32 cellular contexts compared by ENCODE assay signal in the genomic region with DNA sequence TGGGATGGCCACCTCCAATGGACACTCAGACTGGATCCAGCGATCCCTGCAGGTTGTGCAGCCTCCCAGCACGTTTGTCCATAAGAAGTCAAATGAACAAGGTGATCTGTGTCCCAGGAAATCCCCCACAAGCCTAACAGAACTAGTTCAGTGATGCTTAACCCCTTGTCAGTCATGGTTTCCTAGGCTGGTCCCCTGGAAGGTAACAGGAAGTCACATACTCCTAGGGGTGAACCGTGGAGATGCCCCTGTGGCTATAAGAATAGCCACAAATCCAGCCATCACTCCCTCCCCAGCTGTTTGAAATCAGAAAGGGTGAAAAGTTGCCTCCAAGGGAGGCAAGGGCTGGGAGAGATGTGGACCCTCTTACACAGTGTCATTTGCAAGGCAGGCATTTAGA. TPM values are rescaled to one million over a fixed set of nuclear protein-coding genes. Genes with fewer than 3 reads are reported as not detected.
DNase-seq lines count a peak whose midpoint lies in the region; ATAC-seq and TF ChIP-seq lines count a peak whose summit lies in the region.
"Had no signal": no experiment of that assay in that cellular context is flagged by ENCODE, and none has a peak within 500 bp of the region (broad histone marks: within the 10 kb centered on the region; RNA-seq: fewer than 3 reads in every experiment).

No MANE protein-coding gene starts in this region.

- DNase-seq in activated B cell treated with CpG ODN at 0.5 μM for 24 hours (no peak), left colon (no peak), putamen (ENCODE audit: low spot score) (no peak), Caco-2 (no peak), NCI-H774 (lab: John Stamatoyannopoulos, UW) (no peak)
- DNase-seq: activated CD4-positive, alpha-beta T cell treated with anti-CD3 and anti-CD28 coated beads, Interleukin-2, amount 10 ng/mL, durations not matched to agents 24 days and 14 days; activated CD8-positive, alpha-beta memory T cell treated with anti-CD3 and anti-CD28 coated beads for 24 hours; activated gamma-delta T cell; activated naive CD8-positive, alpha-beta T cell treated with anti-CD3 and anti-CD28 coated beads, Interleukin-2, amount 10 ng/mL, durations not matched to agents 7 days and 5 days; CD8-positive, alpha-beta memory T cell; DMS 273 treated with DMSO at 0.1 percent for 48 hours; Kasumi-1; kidney; midbrain; naive thymus-derived CD8-positive, alpha-beta T cell; NCI-H1436; NCI-H2081; NCI-H226; SHP77 treated with DMSO at 0.1 percent for 48 hours; stimulated activated CD4-positive, alpha-beta T cell treated with anti-CD3 and anti-CD28 coated beads, Interleukin-12 subunit alpha, Interleukin-12 subunit beta, amount 100 ng/mL, for 4 hours; stimulated activated CD4-positive, alpha-beta T cell treated with anti-CD3 and anti-CD28 coated beads, Interleukin-2, amount 100 ng/mL, for 48 hours had no signal

- H3K27me3 Mint-ChIP-seq in activated B cell treated with CpG ODN at 0.5 μM for 24 hours = no peaks in the 10 kb centered on the region
- H3K27me3 Mint-ChIP-seq in Caco-2 (ENCODE audit: insufficient read depth, unreplicated experiment) = peaks cover 27% of the 10 kb centered on the region

- peaks cover 88% of the 10 kb centered on the region for H3K4me1 Mint-ChIP-seq in activated B cell treated with CpG ODN at 0.5 μM for 24 hours
- H3K4me1 Mint-ChIP-seq in Caco-2 (ENCODE audit: low read depth, unreplicated experiment) = no peaks in the 10 kb centered on the region
- H3K4me1 Mint-ChIP-seq: activated naive CD8-positive, alpha-beta T cell treated with anti-CD3 and anti-CD28 coated beads, Interleukin-2, amount 10 ng/mL, durations not matched to agents 7 days and 5 days; CD8-positive, alpha-beta memory T cell had no signal

- peaks cover 38 to 98% (median 88%) of the 10 kb centered on the region in 10 experiments for H3K4me1 ChIP-seq in BLaER1 treated with 17β-estradiol and CSF1 and Interleukin-3, amounts not matched to agents 10 nM and 100 nM
- H3K4me1 ChIP-seq in Caco-2 = no peaks in the 10 kb centered on the region
- H3K4me1 ChIP-seq: ascending aorta, tibial nerve had no signal

- BruUV-seq in Caco-2 (replicated peaks; lab: Mats Ljungman, UMichigan) = no TSS peak

- TF ChIP-seq CTCF in activated B cell treated with CpG ODN at 0.5 μM for 24 hours (IDR thresholded peaks at IDR 0.05) (no peak), Caco-2 (IDR thresholded peaks at IDR 0.05; ENCODE audit: insufficient read depth in 1 of 2, low read depth in 1 of 2, low read length in 1 of 2, severe bottlenecking in 1 of 2, unreplicated experiment in 1 of 2) (no peak)

- H3K4me3 Mint-ChIP-seq in activated B cell treated with CpG ODN at 0.5 μM for 24 hours = peak overlapping the region; percentile 68
- no peak overlapping the region for H3K4me3 Mint-ChIP-seq in Caco-2 (ENCODE audit: unreplicated experiment)
- H3K4me3 Mint-ChIP-seq: activated CD4-positive, alpha-beta T cell treated with anti-CD3 and anti-CD28 coated beads, Interleukin-2, amount 10 ng/mL, durations not matched to agents 24 days and 14 days; activated naive CD8-positive, alpha-beta T cell treated with anti-CD3 and anti-CD28 coated beads, Interleukin-2, amount 10 ng/mL, durations not matched to agents 7 days and 5 days; CD8-positive, alpha-beta memory T cell had no signal

- intact Hi-C loops in activated B cell treated with CpG ODN at 0.5 μM for 24 hours (cut with micrococcal nuclease) = loop anchor here (1.0 to 2.0 kb wide), 2 partner anchors 9 to 17 kb away; no protein-coding TSS in a partner anchor
- intact Hi-C loops in left colon (cut with DNase I, micrococcal nuclease) = no loop called here
- intact Hi-C loops in Caco-2 (cut with micrococcal nuclease; ENCODE audit: unreplicated experiment) = no loop called here

- CTCF ChIA-PET in activated B cell treated with CpG ODN at 0.5 μM for 24 hours (lab: Charles Lee) (interaction anchor here (0.7 to 1.0 kb wide), 2 partner anchors 12 to 19 kb away, joined by 3 read pairs; no protein-coding TSS in a partner anchor), Caco-2 (lab: Charles Lee) (no interaction called here)

- H3K9ac ChIP-seq in BLaER1 treated with 17β-estradiol and CSF1 and Interleukin-3, amounts not matched to agents 10 nM and 100 nM = peak overlapping the region in 5 of 11 experiments; percentile 6 to 49 (median 20); a peak in 7 of 22 replicates

- POLR2A ChIA-PET in activated B cell treated with CpG ODN at 0.5 μM for 24 hours (lab: Charles Lee) = interaction anchor here (1.0 to 9.6 kb wide), 9 partner anchors 13 to 400 kb away, joined by 4 to 291 read pairs (median 5); a partner anchor contains a TSS
- POLR2A ChIA-PET in Caco-2 (lab: Charles Lee) = no interaction called here

- H4K20me1 ChIP-seq in BLaER1 treated with 17β-estradiol and CSF1 and Interleukin-3, amounts not matched to agents 10 nM and 100 nM = peaks cover 0 to 100% (median 24%) of the 10 kb centered on the region in 11 experiments; a peak in 11 of 22 replicates

- H3K9me3 Mint-ChIP-seq in activated B cell treated with CpG ODN at 0.5 μM for 24 hours (no peaks in the 10 kb centered on the region), Caco-2 (ENCODE audit: unreplicated experiment) (no peaks in the 10 kb centered on the region)
- H3K9me3 Mint-ChIP-seq: activated CD4-positive, alpha-beta T cell treated with anti-CD3 and anti-CD28 coated beads, Interleukin-2, amount 10 ng/mL, durations not matched to agents 24 days and 14 days; activated naive CD8-positive, alpha-beta T cell treated with anti-CD3 and anti-CD28 coated beads, Interleukin-2, amount 10 ng/mL, durations not matched to agents 7 days and 5 days; CD8-positive, alpha-beta memory T cell; naive thymus-derived CD8-positive, alpha-beta T cell had no signal

- ATAC-seq in GM18511 (IDR thresholded peaks at IDR 0.05; ENCODE audit: unreplicated experiment) = peak; percentile 57
- ATAC-seq in HG03432 (IDR thresholded peaks at IDR 0.05; ENCODE audit: unreplicated experiment) = peak; percentile 37
- ATAC-seq in activated B cell treated with CpG ODN at 0.5 μM for 24 hours (ENCODE audit: low read depth) = peak; percentile 41
- no peak for ATAC-seq in left colon
- ATAC-seq: HCT116; HepG2; naive thymus-derived CD8-positive, alpha-beta T cell; sciatic nerve had no signal

- H3K27ac Mint-ChIP-seq in activated B cell treated with CpG ODN at 0.5 μM for 24 hours = peak overlapping the region; percentile 93
- no peak overlapping the region for H3K27ac Mint-ChIP-seq in Caco-2 (ENCODE audit: unreplicated experiment)
- H3K27ac Mint-ChIP-seq: activated CD4-positive, alpha-beta T cell treated with anti-CD3 and anti-CD28 coated beads, Interleukin-2, amount 10 ng/mL, durations not matched to agents 24 days and 14 days; activated naive CD8-positive, alpha-beta T cell treated with anti-CD3 and anti-CD28 coated beads, Interleukin-2, amount 10 ng/mL, durations not matched to agents 7 days and 5 days; CD8-positive, alpha-beta memory T cell; progenitor cell of endocrine pancreas had no signal

- H3K27ac ChIP-seq in BLaER1 treated with 17β-estradiol and CSF1 and Interleukin-3, amounts not matched to agents 10 nM and 100 nM = peak overlapping the region in 8 of 11 experiments; percentile 34 to 66 (median 48); a peak in 13 of 22 replicates
- H3K27ac ChIP-seq: ascending aorta, tibial nerve had no signal

- peaks cover 0 to 97% (median 63%) of the 10 kb centered on the region in 11 experiments; a peak in 16 of 22 replicates for H3K36me3 ChIP-seq in BLaER1 treated with 17β-estradiol and CSF1 and Interleukin-3, amounts not matched to agents 10 nM and 100 nM
- H3K36me3 ChIP-seq in Caco-2 (ENCODE audit: control insufficient read depth, insufficient read depth, low read length) = no peaks in the 10 kb centered on the region
- H3K36me3 ChIP-seq: ascending aorta, tibial nerve had no signal

- H3K4me2 ChIP-seq in BLaER1 treated with 17β-estradiol and CSF1 and Interleukin-3, amounts not matched to agents 10 nM and 100 nM = peak overlapping the region; percentile 61 to 90 (median 81)

- no peaks in the 10 kb centered on the region for H3K9me3 ChIP-seq in BLaER1 treated with 17β-estradiol and CSF1 and Interleukin-3, amounts not matched to agents 10 nM and 100 nM (replicated peaks in 1 of 11)
- H3K9me3 ChIP-seq in Caco-2 = no peaks in the 10 kb centered on the region
- H3K9me3 ChIP-seq: ascending aorta, tibial nerve had no signal

- H3K36me3 Mint-ChIP-seq in activated B cell treated with CpG ODN at 0.5 μM for 24 hours (ENCODE audit: low read depth) (peaks cover 88% of the 10 kb centered on the region), Caco-2 (ENCODE audit: insufficient read depth, unreplicated experiment) (no peaks in the 10 kb centered on the region)
- H3K36me3 Mint-ChIP-seq: activated naive CD8-positive, alpha-beta T cell treated with anti-CD3 and anti-CD28 coated beads, Interleukin-2, amount 10 ng/mL, durations not matched to agents 7 days and 5 days; CD8-positive, alpha-beta memory T cell; naive thymus-derived CD8-positive, alpha-beta T cell had no signal

- peak overlapping the region in 3 of 10 experiments; percentile 5 to 21 (median 7); a peak in 1 of 20 replicates for H3K4me3 ChIP-seq in BLaER1 treated with 17β-estradiol and CSF1 and Interleukin-3, amounts not matched to agents 10 nM and 100 nM
- no peak overlapping the region for H3K4me3 ChIP-seq in Caco-2 (ENCODE audit: low read depth, low read length)
- H3K4me3 ChIP-seq: ascending aorta, tibial nerve had no signal

- H3K27me3 ChIP-seq in BLaER1 treated with 17β-estradiol and CSF1 and Interleukin-3, amounts not matched to agents 10 nM and 100 nM = peaks cover 0 to 23% (median 10%) of the 10 kb centered on the region in 11 experiments; a peak in 15 of 22 replicates
- peaks cover under 1% of the 10 kb centered on the region; the same call in 1 of the 2 replicates for H3K27me3 ChIP-seq in Caco-2 (replicated peaks; ENCODE audit: control insufficient read depth, insufficient read depth, low read length)
- H3K27me3 ChIP-seq: ascending aorta had no signal

RNA-seq across cellular contexts. Expression of a gene that starts 22.5 kb away (rescaled TPM):
- total RNA-seq in activated B cell treated with CpG ODN at 0.5 μM for 24 hours (580 and 619 TPM in 2 replicates), left colon (under 1 TPM; 0.46 to 0.59 TPM), Caco-2 (2022) (0.16 TPM in 1 of 2 replicates, not detected in the other)
- total RNA-seq: ascending aorta, endothelial cell of umbilical vein, frontal cortex, HepG2, progenitor cell of endocrine pancreas, tibial nerve had no signal

Comparison
In these comparisons a context has a peak if more than half of its experiments do, and no peak if none do; other contexts are left out.
1. RNA of a gene that starts 22.5 kb away (total RNA-seq): 580 to 619 TPM in activated B cell treated with CpG ODN at 0.5 μM for 24 hours; 0.46 to 0.59 TPM in left colon and 0.16 TPM in Caco-2; every median in the first group is over 100 times any median in the second.